11 cellular contexts compared by ENCODE assay signal in genomic region chr18:12741351-12741750, GRCh38. TPM values are rescaled to one million over a fixed set of nuclear protein-coding genes. Genes with fewer than 3 reads are reported as not detected.
DNase-seq lines count a peak whose midpoint lies in the region.
"Had no signal": no experiment of that assay in that cellular context is flagged by ENCODE, and none has a peak within 500 bp of the region (broad histone marks: within the 10 kb centered on the region; RNA-seq: fewer than 3 reads in every experiment).

No MANE protein-coding gene starts in this region.

- no peaks in the 10 kb centered on the region for H3K4me1 ChIP-seq in trophoblast cell (ENCODE audit: control insufficient read depth in 1 of 2, insufficient read depth in 2 of 2, low read length in 2 of 2)

- H3K4me2 ChIP-seq in trophoblast cell (ENCODE audit: low read length), result no peak overlapping the region

- H3K79me1 ChIP-seq in trophoblast cell (ENCODE audit: low read length), result no peaks in the 10 kb centered on the region

- no peak overlapping the region for H2AFZ ChIP-seq in trophoblast cell (ENCODE audit: insufficient read depth, low read length, poor library complexity)

- no peaks in the 10 kb centered on the region for H3K79me2 ChIP-seq in trophoblast cell (ENCODE audit: control insufficient read depth, insufficient read depth, low read length, poor library complexity)

- no peak overlapping the region for H3K18ac ChIP-seq in trophoblast cell (ENCODE audit: low read length)

- no peak overlapping the region for H3K4me3 ChIP-seq in trophoblast cell (ENCODE audit: low read depth, low read length)
- H3K4me3 ChIP-seq: coronary artery, thoracic aorta had no signal

- no peak overlapping the region for H4K8ac ChIP-seq in trophoblast cell (ENCODE audit: low read depth, low read length)

- no peak overlapping the region for H3K27ac ChIP-seq in trophoblast cell (ENCODE audit: low read depth, low read length)
- H3K27ac ChIP-seq: coronary artery, thoracic aorta had no signal

- H3K14ac ChIP-seq in trophoblast cell (ENCODE audit: low read length), result no peak overlapping the region

- WGBS in trophoblast cell (ENCODE audit: extremely low coverage, insufficient coverage, insufficient read length), result no CpG with 5 or more reads among the region's 6 CpGs

- H2BK12ac ChIP-seq in trophoblast cell (ENCODE audit: low read length), result no peak overlapping the region

- no peak overlapping the region for H2BK5ac ChIP-seq in trophoblast cell (ENCODE audit: low read depth, low read length, poor library complexity)

- no peak overlapping the region for H3K9ac ChIP-seq in trophoblast cell (ENCODE audit: low read length)

- no peak overlapping the region for H2BK120ac ChIP-seq in trophoblast cell (ENCODE audit: insufficient read depth, low read length, poor library complexity)

- H3K27me3 ChIP-seq in trophoblast cell (ENCODE audit: insufficient read depth, low read length), result no peaks in the 10 kb centered on the region

- H2AK5ac ChIP-seq in trophoblast cell (ENCODE audit: low read length), result no peak overlapping the region

- H4K12ac ChIP-seq in trophoblast cell (ENCODE audit: low read depth, low read length), result no peak overlapping the region

- H3K9me3 ChIP-seq in trophoblast cell (ENCODE audit: insufficient read depth, low read depth, low read length), result no peaks in the 10 kb centered on the region
- H3K9me3 ChIP-seq: thoracic aorta had no signal

- H3K36me3 ChIP-seq in trophoblast cell (ENCODE audit: control insufficient read depth in 1 of 2, insufficient read depth in 2 of 2, low read length in 2 of 2), result no peaks in the 10 kb centered on the region
- H3K36me3 ChIP-seq: thoracic aorta had no signal

- no peak overlapping the region for H3K23ac ChIP-seq in trophoblast cell (ENCODE audit: low read length)

- H3K4ac ChIP-seq in trophoblast cell (ENCODE audit: low read depth, low read length), result no peak overlapping the region

- DNase-seq in NCI-H510A treated with DMSO at 0.1 percent for 48 hours (lab: John Stamatoyannopoulos, UW) (peak; percentile 1), NCI-H510A (lab: John Stamatoyannopoulos, UW) (no peak), NCI-H1105 (lab: John Stamatoyannopoulos, UW) (peak; percentile 44), T1000 (lab: John Stamatoyannopoulos, UW) (peak; percentile 81), trophoblast cell (peak; percentile 94 to 99), midbrain (lab: John Stamatoyannopoulos, UW) (no peak), NCI-H1048 (lab: John Stamatoyannopoulos, UW) (no peak), anterior cingulate cortex (lab: John Stamatoyannopoulos, UW) (no peak)
- DNase-seq: MV-4-11 had no signal

- H4K91ac ChIP-seq in trophoblast cell (ENCODE audit: low read depth, low read length), result no peak overlapping the region

RNA-seq across cellular contexts. Expression of gene PSMG2, which starts 38.5 kb away (rescaled TPM):
- 73.6 and 74.2 TPM in 2 replicates for polyA plus RNA-seq in trophoblast cell (2013)

RNA-seq across cellular contexts. Expression of gene CEP76, which starts 38.8 kb away (rescaled TPM):
- polyA plus RNA-seq in trophoblast cell (2013), result 8.5 and 9.3 TPM in 2 replicates

Comparison
In these comparisons a context has a peak if more than half of its experiments do, and no peak if none do; other contexts are left out.
1. DNase-seq: peak in NCI-H510A treated with DMSO at 0.1 percent for 48 hours (single experiment), NCI-H1105 (single experiment), T1000 (single experiment) and trophoblast cell (2 of 2); none in NCI-H510A (single experiment), midbrain (single experiment), NCI-H1048 (single experiment) and anterior cingulate cortex (0 of 58).